Comparison of ENCODE assay signal across 22 cellular contexts in the genomic region with DNA sequence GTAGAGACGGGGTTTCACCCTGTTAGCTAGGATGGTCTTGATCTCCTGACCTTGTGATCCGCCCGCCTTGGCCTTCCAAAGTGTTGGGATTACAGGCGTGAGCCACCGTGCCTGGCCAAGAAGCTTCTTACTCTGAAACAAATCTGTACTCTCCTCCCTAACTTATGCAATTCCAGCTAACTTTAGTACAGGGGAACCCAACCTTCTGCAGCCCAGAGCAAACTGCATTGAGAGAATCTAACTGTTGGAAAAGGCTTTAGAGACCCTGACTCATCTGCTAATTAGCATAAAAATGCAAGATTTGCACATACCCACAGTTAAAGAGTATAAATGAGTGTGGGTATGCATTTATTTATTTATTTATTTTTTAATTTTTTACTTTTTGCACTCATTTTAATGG.
DNase-seq lines count a peak whose midpoint lies in the region; ATAC-seq and TF ChIP-seq lines count a peak whose summit lies in the region.
"Had no signal": no experiment of that assay in that cellular context is flagged by ENCODE, and none has a peak within 500 bp of the region (broad histone marks: within the 10 kb centered on the region; RNA-seq: fewer than 3 reads in every experiment).

No MANE protein-coding gene starts in this region.

- in situ Hi-C loops in Caki2 (cut with HindIII; ENCODE audit: low pct_unique_long_range_greater_than_20kb, low sequenced_read_pairs) (no loop called here), astrocyte of the spinal cord (cut with HindIII; ENCODE audit: low sequenced_read_pairs) (no loop called here)

- H3K4me3 ChIP-seq in astrocyte of the spinal cord (ENCODE audit: low read depth, low read length), result no peak overlapping the region
- H3K4me3 ChIP-seq: esophagus muscularis mucosa, tibial nerve had no signal

- DNase-seq in Caki2 (ENCODE audit: low read depth) (peak; percentile 13), M059J (ENCODE audit: low read depth) (peak; percentile 42), astrocyte of the spinal cord (ENCODE audit: low read depth, low spot score) (peak; percentile 24), renal cortical epithelial cell (ENCODE audit: low read depth) (peak; percentile 88), SKM-1 treated with dmso at 0.1 percent for 144 hours (lab: John Stamatoyannopoulos, UW; ENCODE audit: unreplicated experiment) (no peak), NCI-H2081 treated with DMSO at 0.1 percent for 48 hours (lab: John Stamatoyannopoulos, UW) (no peak)
- DNase-seq: activated CD4-positive, alpha-beta T cell treated with anti-CD3 and anti-CD28 coated beads, Interleukin-2, amount 50 U/mL, for 1 hour; activated CD8-positive, alpha-beta memory T cell treated with anti-CD3 and anti-CD28 coated beads, Interleukin-2, amount 50 U/mL, for 48 hours; activated effector memory CD4-positive, alpha-beta T cell treated with Interleukin-2 at 50 U/mL for 16 hours; caudate nucleus; COR-L47; HCEC 1CT; Karpas-422; naive thymus-derived CD8-positive, alpha-beta T cell; NCI-H524 treated with DMSO at 0.1 percent for 48 hours; small intestine; stimulated activated CD4-positive, alpha-beta T cell treated with anti-CD3 and anti-CD28 coated beads, Interleukin-2, amount 100 ng/mL, for 48 hours; stimulated activated naive CD4-positive, alpha-beta T cell treated with Interleukin-2 at 50 U/mL for 16 hours; T-cell had no signal

- no peak for TF ChIP-seq CTCF in astrocyte of the spinal cord (IDR thresholded peaks at IDR 0.05; ENCODE audit: low read depth, low read length)

- ATAC-seq in GM18873 (IDR thresholded peaks at IDR 0.05; ENCODE audit: low FRiP score, unreplicated experiment), result no peak
- ATAC-seq: naive thymus-derived CD8-positive, alpha-beta T cell; T-cell had no signal

Comparison
In these comparisons a context has a peak if more than half of its experiments do, and no peak if none do; other contexts are left out.
1. DNase-seq: peak in Caki2 (single experiment), M059J (single experiment), astrocyte of the spinal cord (single experiment) and renal cortical epithelial cell (single experiment); none in SKM-1 treated with dmso at 0.1 percent for 144 hours (single experiment) and NCI-H2081 treated with DMSO at 0.1 percent for 48 hours (single experiment).